19 cellular contexts compared by ENCODE assay signal in genomic region chr17:48132375-48132774, GRCh38. TPM values are rescaled to one million over a fixed set of nuclear protein-coding genes. Genes with fewer than 3 reads are reported as not detected.
DNase-seq lines count a peak whose midpoint lies in the region; ATAC-seq and TF ChIP-seq lines count a peak whose summit lies in the region.
"Had no signal": no experiment of that assay in that cellular context is flagged by ENCODE, and none has a peak within 500 bp of the region (broad histone marks: within the 10 kb centered on the region; RNA-seq: fewer than 3 reads in every experiment).

No MANE protein-coding gene starts in this region.

- peaks cover 5% of the 10 kb centered on the region for H3K4me1 Mint-ChIP-seq in activated CD8-positive, alpha-beta T cell treated with anti-CD3 and anti-CD28 coated beads, Interleukin-2, amount 10 ng/mL, durations not matched to agents 7 days and 5 days (ENCODE audit: low read depth)
- H3K4me1 Mint-ChIP-seq in activated CD8-positive, alpha-beta T cell treated with anti-CD3 and anti-CD28 coated beads for 36 hours (ENCODE audit: low read depth) = no peaks in the 10 kb centered on the region
- peaks cover 4% of the 10 kb centered on the region for H3K4me1 Mint-ChIP-seq in Calu3 (ENCODE audit: low read depth, unreplicated experiment)

- 77 to 87% methylated on average over 5 of the region's 5 CpGs for WGBS in heart right ventricle, 2 donors

- no peaks in the 10 kb centered on the region for H3K9me3 Mint-ChIP-seq in activated CD8-positive, alpha-beta T cell treated with anti-CD3 and anti-CD28 coated beads, Interleukin-2, amount 10 ng/mL, durations not matched to agents 7 days and 5 days (ENCODE audit: insufficient read depth)
- H3K9me3 Mint-ChIP-seq in activated CD8-positive, alpha-beta T cell treated with anti-CD3 and anti-CD28 coated beads for 36 hours = no peaks in the 10 kb centered on the region
- no peaks in the 10 kb centered on the region for H3K9me3 Mint-ChIP-seq in Calu3 (ENCODE audit: low read depth, unreplicated experiment)

- peaks cover 0 to 9% (median 0%) of the 10 kb centered on the region in 9 donors for H3K4me1 ChIP-seq in heart right ventricle
- H3K4me1 ChIP-seq in mucosa of descending colon (ENCODE audit: low read depth) = no peaks in the 10 kb centered on the region
- H3K4me1 ChIP-seq in BE2C = peaks cover 29% of the 10 kb centered on the region

- TF ChIP-seq CTCF in activated CD8-positive, alpha-beta T cell treated with anti-CD3 and anti-CD28 coated beads for 36 hours (IDR thresholded peaks at IDR 0.05) = no peak
- no peak for TF ChIP-seq CTCF in heart right ventricle (IDR thresholded peaks at IDR 0.05)
- TF ChIP-seq CTCF in mucosa of descending colon (IDR thresholded peaks at IDR 0.05) = no peak
- no peak for TF ChIP-seq CTCF in Calu3 (IDR thresholded peaks at IDR 0.05; ENCODE audit: unreplicated experiment)
- TF ChIP-seq CTCF in BE2C (IDR thresholded peaks at IDR 0.05; ENCODE audit: low read depth, low read length) = no peak

- intact Hi-C loops in activated CD8-positive, alpha-beta T cell treated with anti-CD3 and anti-CD28 coated beads for 36 hours (cut with micrococcal nuclease) = no loop called here
- intact Hi-C loops in heart right ventricle (cut with DNase I) (loop anchor here in 4 of 10 donors (5.0 to 10.0 kb wide), 4 partner anchors 55 to 280 kb away; partner anchors contain the start of genes PNPO (in 1 of the 4) and SP6 (in 1 of the 4)), mucosa of descending colon (cut with DNase I, micrococcal nuclease) (loop anchor here in 1 of 2 donors (5.0 kb wide), 1 partner anchor 105 kb away; no protein-coding TSS in a partner anchor), Calu3 (cut with micrococcal nuclease; ENCODE audit: unreplicated experiment) (no loop called here)

- POLR2A ChIA-PET in activated CD8-positive, alpha-beta T cell treated with anti-CD3 and anti-CD28 coated beads, Interleukin-2, amount 10 ng/mL, durations not matched to agents 7 days and 5 days (lab: Charles Lee) = no interaction called here
- POLR2A ChIA-PET in activated CD8-positive, alpha-beta T cell treated with anti-CD3 and anti-CD28 coated beads for 36 hours (lab: Charles Lee) = no interaction called here

- no peak for DNase-seq in activated CD8-positive, alpha-beta T cell treated with anti-CD3 and anti-CD28 coated beads, Interleukin-2, amount 10 ng/mL, durations not matched to agents 7 days and 5 days
- DNase-seq in activated CD8-positive, alpha-beta T cell treated with anti-CD3 and anti-CD28 coated beads for 36 hours = no peak
- DNase-seq in NCI-H69 (lab: John Stamatoyannopoulos, UW) (peak; percentile 20), heart right ventricle (no peak), mucosa of descending colon (no peak), cerebellar nuclear complex (lab: John Stamatoyannopoulos, UW) (no peak), Calu3 (no peak), BE2C (no peak)
- DNase-seq: 8988T, DMS53, GF-D8, MG63, NCI-H1417, NCI-H1694 treated with DMSO at 0.1 percent for 48 hours, NCI-H446, PC-9 had no signal

- H3K4me3 ChIP-seq in heart right ventricle (no peak overlapping the region), mucosa of descending colon (no peak overlapping the region), BE2C (ENCODE audit: low read depth, low read length) (no peak overlapping the region)
- H3K4me3 ChIP-seq: MG63, PC-9, SJSA1 had no signal

- peak overlapping the region; percentile 68 for H3K27ac Mint-ChIP-seq in activated CD8-positive, alpha-beta T cell treated with anti-CD3 and anti-CD28 coated beads, Interleukin-2, amount 10 ng/mL, durations not matched to agents 7 days and 5 days
- no peak overlapping the region for H3K27ac Mint-ChIP-seq in activated CD8-positive, alpha-beta T cell treated with anti-CD3 and anti-CD28 coated beads for 36 hours
- no peak overlapping the region for H3K27ac Mint-ChIP-seq in Calu3 (ENCODE audit: unreplicated experiment)

- H3K4me3 Mint-ChIP-seq in activated CD8-positive, alpha-beta T cell treated with anti-CD3 and anti-CD28 coated beads, Interleukin-2, amount 10 ng/mL, durations not matched to agents 7 days and 5 days = no peak overlapping the region
- no peak overlapping the region for H3K4me3 Mint-ChIP-seq in activated CD8-positive, alpha-beta T cell treated with anti-CD3 and anti-CD28 coated beads for 36 hours
- no peak overlapping the region for H3K4me3 Mint-ChIP-seq in Calu3 (ENCODE audit: low read depth, unreplicated experiment)

- CTCF ChIA-PET in activated CD8-positive, alpha-beta T cell treated with anti-CD3 and anti-CD28 coated beads, Interleukin-2, amount 10 ng/mL, durations not matched to agents 7 days and 5 days (lab: Charles Lee) = interaction anchor here (0.7 to 9.3 kb wide), 6 partner anchors 8 to 107 kb away, joined by 3 to 111 read pairs (median 6); no protein-coding TSS in a partner anchor
- CTCF ChIA-PET in activated CD8-positive, alpha-beta T cell treated with anti-CD3 and anti-CD28 coated beads for 36 hours (lab: Charles Lee) = interaction anchor here (0.7 to 9.3 kb wide), 6 partner anchors 9 to 458 kb away, joined by 3 to 135 read pairs (median 4); no protein-coding TSS in a partner anchor
- CTCF ChIA-PET in Calu3 (lab: Charles Lee) = interaction anchor here (2.0 kb wide), 1 partner anchor 107 kb away, joined by 17 read pairs; no protein-coding TSS in a partner anchor

- peak overlapping the region in 1 of 10 donors; percentile 64 for H3K27ac ChIP-seq in heart right ventricle
- H3K27ac ChIP-seq: C4-2B, PC-9, RWPE1, SJSA1 had no signal

- H3K36me3 Mint-ChIP-seq in activated CD8-positive, alpha-beta T cell treated with anti-CD3 and anti-CD28 coated beads, Interleukin-2, amount 10 ng/mL, durations not matched to agents 7 days and 5 days (ENCODE audit: low read depth) = peaks cover 13% of the 10 kb centered on the region
- H3K36me3 Mint-ChIP-seq in activated CD8-positive, alpha-beta T cell treated with anti-CD3 and anti-CD28 coated beads for 36 hours (ENCODE audit: low read depth) = peaks cover 2% of the 10 kb centered on the region
- H3K36me3 Mint-ChIP-seq in Calu3 (ENCODE audit: insufficient read depth, unreplicated experiment) = peaks cover 1% of the 10 kb centered on the region

- H3K9me3 ChIP-seq in heart right ventricle (no peaks in the 10 kb centered on the region), mucosa of descending colon (no peaks in the 10 kb centered on the region), BE2C (no peaks in the 10 kb centered on the region)
- H3K9me3 ChIP-seq: MG63, SJSA1 had no signal

- no peak for ATAC-seq in activated CD8-positive, alpha-beta T cell treated with anti-CD3 and anti-CD28 coated beads, Interleukin-2, amount 10 ng/mL, durations not matched to agents 7 days and 5 days
- no peak for ATAC-seq in activated CD8-positive, alpha-beta T cell treated with anti-CD3 and anti-CD28 coated beads for 36 hours
- peak in 6 of 8 donors; percentile 24 to 61 (median 42) for ATAC-seq in heart right ventricle
- ATAC-seq in mucosa of descending colon = peak; percentile 17

- no TSS peak for BruUV-seq in Calu3 (replicated peaks; lab: Mats Ljungman, UMichigan)

- no peaks in the 10 kb centered on the region for H3K27me3 Mint-ChIP-seq in activated CD8-positive, alpha-beta T cell treated with anti-CD3 and anti-CD28 coated beads, Interleukin-2, amount 10 ng/mL, durations not matched to agents 7 days and 5 days (ENCODE audit: low read depth)
- no peaks in the 10 kb centered on the region for H3K27me3 Mint-ChIP-seq in activated CD8-positive, alpha-beta T cell treated with anti-CD3 and anti-CD28 coated beads for 36 hours
- no peaks in the 10 kb centered on the region for H3K27me3 Mint-ChIP-seq in Calu3 (ENCODE audit: unreplicated experiment)

- H3K27me3 ChIP-seq in heart right ventricle (peaks cover 0 to 3% (median 0%) of the 10 kb centered on the region in 7 donors), BE2C (peaks cover 7% of the 10 kb centered on the region)
- H3K27me3 ChIP-seq: MG63 had no signal

- H3K36me3 ChIP-seq in heart right ventricle (no peaks in the 10 kb centered on the region), mucosa of descending colon (ENCODE audit: low read depth) (no peaks in the 10 kb centered on the region), BE2C (no peaks in the 10 kb centered on the region)
- H3K36me3 ChIP-seq: MG63, SJSA1 had no signal

RNA-seq across cellular contexts. Expression of gene SNX11, which starts 24.8 kb away (rescaled TPM):
- total RNA-seq in activated CD8-positive, alpha-beta T cell treated with anti-CD3 and anti-CD28 coated beads, Interleukin-2, amount 10 ng/mL, durations not matched to agents 7 days and 5 days = 10 to 100 TPM; 33.3 to 34.2 TPM
- total RNA-seq in activated CD8-positive, alpha-beta T cell treated with anti-CD3 and anti-CD28 coated beads for 36 hours = 10 to 100 TPM; 27.2 to 29.5 TPM
- total RNA-seq in heart right ventricle = 10 to 100 TPM in 9 of 10 donors, 1 to 10 TPM in 1; 7.2 to 17.0 (median 12.3) TPM
- 10 to 100 TPM in 1 of 2 donors, 1 to 10 TPM in 1; 7.1 to 17.1 TPM for polyA plus RNA-seq in heart right ventricle
- total RNA-seq in mucosa of descending colon = 10 to 100 TPM; 25.4 to 26.5 (median 25.4) TPM
- 29.4 and 37.1 TPM in 2 replicates for total RNA-seq in Calu3 (2022)
- polyA plus RNA-seq in BE2C (2012; ENCODE audit: insufficient read depth, insufficient read length, low read depth) = 15.1 TPM

RNA-seq across cellular contexts. Expression of gene CBX1, which starts 31.1 kb away (rescaled TPM):
- total RNA-seq in activated CD8-positive, alpha-beta T cell treated with anti-CD3 and anti-CD28 coated beads, Interleukin-2, amount 10 ng/mL, durations not matched to agents 7 days and 5 days = 10 to 100 TPM; 68.2 to 70.3 TPM
- total RNA-seq in activated CD8-positive, alpha-beta T cell treated with anti-CD3 and anti-CD28 coated beads for 36 hours = 10 to 100 TPM; 52.3 to 53.0 TPM
- total RNA-seq in heart right ventricle (10 to 100 TPM; 30.3 to 40.8 (median 35.9) TPM), mucosa of descending colon (10 to 100 TPM; 27.5 to 45.3 (median 28.8) TPM), Calu3 (2022) (111 and 126 TPM in 2 replicates)
- 10 to 100 TPM; 19.8 to 38.8 TPM for polyA plus RNA-seq in heart right ventricle
- 67.8 TPM for polyA plus RNA-seq in BE2C (2012; ENCODE audit: insufficient read depth, insufficient read length, low read depth)

Comparison
In these comparisons a context has a peak if more than half of its experiments do, and no peak if none do; other contexts are left out.
1. ATAC-seq: peak in heart right ventricle (6 of 8) and mucosa of descending colon (single experiment); none in activated CD8-positive, alpha-beta T cell treated with anti-CD3 and anti-CD28 coated beads, Interleukin-2, amount 10 ng/mL, durations not matched to agents 7 days and 5 days (single experiment) and activated CD8-positive, alpha-beta T cell treated with anti-CD3 and anti-CD28 coated beads for 36 hours (single experiment).